In genomic region chr18:7334973-7335568, GRCh38 we compare ENCODE assay signal across 31 cellular contexts.
"Had no signal": no experiment of that assay in that cellular context is flagged by ENCODE, and none has a peak within 500 bp of the region (broad histone marks: within the 10 kb centered on the region; RNA-seq: fewer than 3 reads in every experiment).

No MANE protein-coding gene starts in this region.

- H3K27me3 ChIP-seq: brain microvascular endothelial cell, gastroesophageal sphincter, neutrophil, ovary, thyroid gland had no signal

- H3K4me3 ChIP-seq: coronary artery, dorsolateral prefrontal cortex, gastroesophageal sphincter, ovary, skin epidermis, thyroid gland had no signal

- H3K27ac Mint-ChIP-seq: activated CD4-positive, alpha-beta memory T cell treated with anti-CD3 and anti-CD28 coated beads for 36 hours; activated CD4-positive, alpha-beta T cell treated with anti-CD3 and anti-CD28 coated beads, Interleukin-2, amount 10 ng/mL, durations not matched to agents 24 days and 14 days; activated T-helper 1 cell treated with anti-CD3 and anti-CD28 coated beads, Interleukin-12 subunit alpha, Interleukin-12 subunit beta, Interleukin-2, Interleukin-4 antibody, amounts not matched to agents 30 ng/mL and 10 ng/mL and 1 ng/mL, durations not matched to agents 14 hours and 24 hours and 36 hours; effector memory CD8-positive, alpha-beta T cell; nephron; progenitor cell of endocrine pancreas; stimulated activated effector memory CD8-positive, alpha-beta T cell treated with anti-CD3 and anti-CD28 coated beads, Interleukin-12 subunit alpha, Interleukin-12 subunit beta, amount 100 ng/mL, for 72 hours; stimulated activated naive CD8-positive, alpha-beta T cell treated with anti-CD3 and anti-CD28 coated beads, Interleukin-15, amount 100 ng/mL, for 72 hours; T-helper 1 cell treated with Interleukin-12 subunit alpha and Interleukin-12 subunit beta and Interleukin-4 antibody, amounts not matched to agents 30 μg/mL and 1 μg/mL, for 36 hours had no signal

- DNase-seq: activated CD4-positive, alpha-beta memory T cell treated with anti-CD3 and anti-CD28 coated beads for 36 hours; activated CD4-positive, alpha-beta T cell treated with anti-CD3 and anti-CD28 coated beads, Interleukin-2, amount 10 ng/mL, durations not matched to agents 24 days and 14 days; activated CD4-positive, CD25-positive, alpha-beta regulatory T cell treated with anti-CD3 and anti-CD28 coated beads, Interleukin-2, amount 50 U/mL, for 72 hours; activated CD8-positive, alpha-beta memory T cell treated with anti-CD3 and anti-CD28 coated beads, Interleukin-2, amount 50 U/mL, for 4 hours; activated effector memory CD4-positive, alpha-beta T cell treated with anti-CD3 and anti-CD28 coated beads, Interleukin-2, amount 50 U/mL, for 16 hours; activated naive CD4-positive, alpha-beta T cell treated with anti-CD3 and anti-CD28 coated beads, Interleukin-2, amount 50 U/mL, for 16 hours; activated T-cell treated with anti-CD3 and anti-CD28 coated beads, Interleukin-2, amount 50 U/mL, for 1 hour; amniotic stem cell; brain microvascular endothelial cell; dorsolateral prefrontal cortex; effector memory CD8-positive, alpha-beta T cell; erythroblast; hippocampal formation; left colon; ovary; retina; stimulated activated CD4-positive, alpha-beta T cell treated with anti-CD3 and anti-CD28 coated beads, Interleukin-4, amount 100 ng/mL, for 24 hours; stimulated activated naive CD8-positive, alpha-beta T cell treated with anti-CD3 and anti-CD28 coated beads, Interleukin-15, amount 100 ng/mL, for 72 hours; T-helper 9 cell; thyroid gland; WERI-Rb-1 had no signal

- H3K27me3 Mint-ChIP-seq: activated CD4-positive, alpha-beta memory T cell treated with anti-CD3 and anti-CD28 coated beads for 36 hours; activated CD4-positive, alpha-beta T cell treated with anti-CD3 and anti-CD28 coated beads, Interleukin-2, amount 10 ng/mL, durations not matched to agents 24 days and 14 days; effector memory CD8-positive, alpha-beta T cell; stimulated activated naive CD8-positive, alpha-beta T cell treated with anti-CD3 and anti-CD28 coated beads, Interleukin-15, amount 100 ng/mL, for 72 hours had no signal

- H3K4me1 Mint-ChIP-seq: activated CD4-positive, alpha-beta T cell treated with anti-CD3 and anti-CD28 coated beads, Interleukin-2, amount 10 ng/mL, durations not matched to agents 24 days and 14 days; nephron; stimulated activated effector memory CD8-positive, alpha-beta T cell treated with anti-CD3 and anti-CD28 coated beads, Interleukin-12 subunit alpha, Interleukin-12 subunit beta, amount 100 ng/mL, for 72 hours; stimulated activated naive CD8-positive, alpha-beta T cell treated with anti-CD3 and anti-CD28 coated beads, Interleukin-15, amount 100 ng/mL, for 72 hours had no signal

- H3K27ac ChIP-seq: brain microvascular endothelial cell, coronary artery, dorsolateral prefrontal cortex, gastroesophageal sphincter, neutrophil, ovary, skin epidermis, thyroid gland, WERI-Rb-1 had no signal

- H3K36me3 Mint-ChIP-seq: activated CD4-positive, alpha-beta memory T cell treated with anti-CD3 and anti-CD28 coated beads for 36 hours; stimulated activated effector memory CD8-positive, alpha-beta T cell treated with anti-CD3 and anti-CD28 coated beads, Interleukin-12 subunit alpha, Interleukin-12 subunit beta, amount 100 ng/mL, for 72 hours had no signal

- H3K9me3 ChIP-seq: gastroesophageal sphincter, neutrophil, ovary, thyroid gland had no signal

- ATAC-seq: effector memory CD8-positive, alpha-beta T cell; gastroesophageal sphincter; left colon; sciatic nerve; stimulated activated effector memory CD8-positive, alpha-beta T cell treated with anti-CD3 and anti-CD28 coated beads, Interleukin-12 subunit alpha, Interleukin-12 subunit beta, amount 100 ng/mL, for 72 hours; stimulated activated naive CD8-positive, alpha-beta T cell treated with anti-CD3 and anti-CD28 coated beads, Interleukin-15, amount 100 ng/mL, for 72 hours had no signal

- H3K36me3 ChIP-seq: brain microvascular endothelial cell, gastroesophageal sphincter, neutrophil, ovary, thyroid gland, WERI-Rb-1 had no signal

- H3K4me1 ChIP-seq: gastroesophageal sphincter, thyroid gland had no signal

- H3K9me3 Mint-ChIP-seq: activated CD4-positive, alpha-beta memory T cell treated with anti-CD3 and anti-CD28 coated beads for 36 hours; activated CD4-positive, alpha-beta T cell treated with anti-CD3 and anti-CD28 coated beads, Interleukin-2, amount 10 ng/mL, durations not matched to agents 24 days and 14 days; nephron; stimulated activated effector memory CD8-positive, alpha-beta T cell treated with anti-CD3 and anti-CD28 coated beads, Interleukin-12 subunit alpha, Interleukin-12 subunit beta, amount 100 ng/mL, for 72 hours; stimulated activated naive CD8-positive, alpha-beta T cell treated with anti-CD3 and anti-CD28 coated beads, Interleukin-15, amount 100 ng/mL, for 72 hours had no signal

- H3K4me3 Mint-ChIP-seq: activated CD4-positive, alpha-beta memory T cell treated with anti-CD3 and anti-CD28 coated beads for 36 hours; activated CD4-positive, alpha-beta T cell treated with anti-CD3 and anti-CD28 coated beads, Interleukin-2, amount 10 ng/mL, durations not matched to agents 24 days and 14 days; activated T-helper 1 cell treated with anti-CD3 and anti-CD28 coated beads, Interleukin-12 subunit alpha, Interleukin-12 subunit beta, Interleukin-2, Interleukin-4 antibody, amounts not matched to agents 30 ng/mL and 10 ng/mL and 1 ng/mL, durations not matched to agents 14 hours and 24 hours and 36 hours; effector memory CD8-positive, alpha-beta T cell; nephron; stimulated activated effector memory CD8-positive, alpha-beta T cell treated with anti-CD3 and anti-CD28 coated beads, Interleukin-12 subunit alpha, Interleukin-12 subunit beta, amount 100 ng/mL, for 72 hours; stimulated activated naive CD8-positive, alpha-beta T cell treated with anti-CD3 and anti-CD28 coated beads, Interleukin-15, amount 100 ng/mL, for 72 hours; T-helper 1 cell treated with Interleukin-12 subunit alpha and Interleukin-12 subunit beta and Interleukin-4 antibody, amounts not matched to agents 30 μg/mL and 1 μg/mL, for 36 hours had no signal
